18 cellular contexts compared by ENCODE assay signal in genomic region chr6:56798163-56798562, GRCh38.
DNase-seq lines count a peak whose midpoint lies in the region; ATAC-seq, FAIRE-seq and TF ChIP-seq lines count a peak whose summit lies in the region.
"Had no signal": no experiment of that assay in that cellular context is flagged by ENCODE, and none has a peak within 500 bp of the region (broad histone marks: within the 10 kb centered on the region; RNA-seq: fewer than 3 reads in every experiment).

No MANE protein-coding gene starts in this region.

- no peak overlapping the region for H3K4me2 ChIP-seq in astrocyte (ENCODE audit: low read length)
- H3K4me2 ChIP-seq in GM23338, result no peak overlapping the region

- H3K27ac Mint-ChIP-seq in astrocyte (ENCODE audit: unreplicated experiment) (no peak overlapping the region), GM23338 (no peak overlapping the region)
- H3K27ac Mint-ChIP-seq: nephron had no signal

- H3K4me1 ChIP-seq in astrocyte (ENCODE audit: insufficient read depth, low read length) (peaks cover 32% of the 10 kb centered on the region), aorta (ENCODE audit: control insufficient read depth in 1 of 2, insufficient read depth in 2 of 2, low read length in 2 of 2) (peaks cover 2 to 3% of the 10 kb centered on the region in 2 donors), GM23338 (ENCODE audit: insufficient read depth) (peaks cover 47% of the 10 kb centered on the region)
- H3K4me1 ChIP-seq: colonic mucosa had no signal

- H3F3A ChIP-seq in GM23338 (replicated peaks; ENCODE audit: low read depth), result no peaks in the 10 kb centered on the region

- no peaks in the 10 kb centered on the region for H3K27me3 ChIP-seq in astrocyte (ENCODE audit: insufficient read depth, low read length)
- no peaks in the 10 kb centered on the region for H3K27me3 ChIP-seq in aorta (ENCODE audit: control insufficient read depth in 1 of 2, insufficient read depth in 2 of 2, low read length in 1 of 2)
- H3K27me3 ChIP-seq in GM23338 (ENCODE audit: insufficient read depth), result no peaks in the 10 kb centered on the region
- H3K27me3 ChIP-seq: colonic mucosa, foreskin keratinocyte had no signal

- H3K4me3 Mint-ChIP-seq in astrocyte (ENCODE audit: unreplicated experiment), result no peak overlapping the region
- no peak overlapping the region for H3K4me3 Mint-ChIP-seq in GM23338
- H3K4me3 Mint-ChIP-seq: nephron had no signal

- H3K9ac ChIP-seq in astrocyte (ENCODE audit: low read length), result no peak overlapping the region

- H3K9me3 ChIP-seq in astrocyte (ENCODE audit: insufficient read depth, low read depth, low read length) (no peaks in the 10 kb centered on the region), aorta (ENCODE audit: control insufficient read depth, low read length) (no peaks in the 10 kb centered on the region)
- H3K9me3 ChIP-seq: colonic mucosa had no signal

- intact Hi-C loops in Right ventricle myocardium inferior (cut with DNase I) (no loop called here), cardiac septum (cut with DNase I) (no loop called here), aorta (cut with DNase I) (no loop called here)

- H3K27me3 Mint-ChIP-seq in astrocyte (ENCODE audit: low read depth, unreplicated experiment) (no peaks in the 10 kb centered on the region), GM23338 (ENCODE audit: insufficient read depth, low read depth, poor library complexity) (peaks cover 6% of the 10 kb centered on the region)

- no peak overlapping the region for H2AFZ ChIP-seq in astrocyte (ENCODE audit: low read depth, low read length)
- H2AFZ ChIP-seq in GM23338, result no peak overlapping the region

- peak; percentile 20 for FAIRE-seq in astrocyte (lab: Jason Lieb, UNC)
- FAIRE-seq: urothelium cell line had no signal

- ATAC-seq in Right ventricle myocardium inferior (peak; percentile 26), aorta (ENCODE audit: low FRiP score) (peak; percentile 49), HG02623 (IDR thresholded peaks at IDR 0.05; ENCODE audit: unreplicated experiment) (no peak), GM23338 (no peak), HG03135 (IDR thresholded peaks at IDR 0.05; ENCODE audit: unreplicated experiment) (no peak)
- ATAC-seq: foreskin keratinocyte had no signal

- peaks cover 52% of the 10 kb centered on the region for H3K4me1 Mint-ChIP-seq in astrocyte (ENCODE audit: low read depth, unreplicated experiment)
- peaks cover 52% of the 10 kb centered on the region for H3K4me1 Mint-ChIP-seq in GM23338

- H3K36me3 Mint-ChIP-seq in astrocyte (ENCODE audit: low read depth, unreplicated experiment), result no peaks in the 10 kb centered on the region
- H3K36me3 Mint-ChIP-seq in GM23338 (ENCODE audit: low read depth), result peaks cover 5% of the 10 kb centered on the region; the same call in 1 of the 3 replicates

- no peaks in the 10 kb centered on the region for H3K36me3 ChIP-seq in astrocyte (ENCODE audit: insufficient read depth, low read length)
- H3K36me3 ChIP-seq in aorta (ENCODE audit: control insufficient read depth in 1 of 2, insufficient read depth in 2 of 2, low read length in 1 of 2), result no peaks in the 10 kb centered on the region
- no peaks in the 10 kb centered on the region for H3K36me3 ChIP-seq in GM23338 (ENCODE audit: insufficient read depth)
- H3K36me3 ChIP-seq: colonic mucosa had no signal

- H3K79me2 ChIP-seq in astrocyte (ENCODE audit: insufficient read depth, low read length) (peaks cover 100% of the 10 kb centered on the region), GM23338 (replicated peaks; ENCODE audit: insufficient read depth) (peaks cover 91% of the 10 kb centered on the region)

- H3K9me2 ChIP-seq in GM23338 (ENCODE audit: insufficient read depth), result no peaks in the 10 kb centered on the region

- DNase-seq in Right ventricle myocardium inferior (ENCODE audit: missing footprints) (no peak), cardiac septum (ENCODE audit: low spot score) (no peak), astrocyte (ENCODE audit: low read depth) (peak; percentile 63), hepatic stellate cell (ENCODE audit: low spot score) (peak; percentile 31), aorta (no peak), GM23338 (ENCODE audit: low spot score) (no peak)
- DNase-seq: activated CD4-positive, alpha-beta T cell treated with anti-CD3 and anti-CD28 coated beads, Interleukin-2, amount 50 U/mL, for 1 hour; activated naive CD4-positive, alpha-beta T cell; colonic mucosa; kidney glomerular epithelial cell; NCI-H2171 treated with DMSO at 0.1 percent for 48 hours; stimulated activated CD4-positive, alpha-beta T cell treated with anti-CD3 and anti-CD28 coated beads, Interleukin-12 subunit alpha, Interleukin-12 subunit beta, amount 100 ng/mL, for 4 hours; T-helper 2 cell had no signal

- WGBS in aorta, 2 donors, result 6 to 19% methylated on average over 2 of the region's 2 CpGs

- no peak overlapping the region for H3K4me3 ChIP-seq in astrocyte (ENCODE audit: insufficient read depth, low read depth, low read length)
- H3K4me3 ChIP-seq in aorta (ENCODE audit: low read length in 2 of 2), result no peak overlapping the region
- H3K4me3 ChIP-seq in GM23338, result no peak overlapping the region
- H3K4me3 ChIP-seq: colonic mucosa had no signal

- H3K27ac ChIP-seq in astrocyte (ENCODE audit: low read depth, low read length), result no peak overlapping the region
- H3K27ac ChIP-seq in aorta (ENCODE audit: low read depth in 1 of 2, low read length in 2 of 2), result no peak overlapping the region
- no peak overlapping the region for H3K27ac ChIP-seq in GM23338 (ENCODE audit: low read depth)
- H3K27ac ChIP-seq: colonic mucosa, foreskin keratinocyte had no signal

- TF ChIP-seq CTCF in astrocyte (IDR thresholded peaks at IDR 0.05; ENCODE audit: insufficient read depth, low read depth, low read length) (no peak), GM23338 (conservative IDR thresholded peaks at IDR 0.05; ENCODE audit: low read depth in 2 of 2) (no peak)

- H4K20me1 ChIP-seq in astrocyte (ENCODE audit: insufficient read depth, low read length) (peaks cover 32% of the 10 kb centered on the region), GM23338 (replicated peaks; ENCODE audit: insufficient read depth) (no peaks in the 10 kb centered on the region)

- no peaks in the 10 kb centered on the region for H3K9me3 Mint-ChIP-seq in astrocyte (ENCODE audit: unreplicated experiment)
- no peaks in the 10 kb centered on the region for H3K9me3 Mint-ChIP-seq in GM23338
- H3K9me3 Mint-ChIP-seq: nephron had no signal

TF ChIP-seq in GM23338, 12 proteins besides CTCF, POLR2A, EP300 and RAD21 (continues in another document):
- TF ChIP-seq ZNF462 (CRISPR knock-in tag; IDR thresholded peaks at IDR 0.05) (no peak), ZNF331 (CRISPR knock-in tag; IDR thresholded peaks at IDR 0.05; ENCODE audit: low read depth) (no peak), JUNB (IDR thresholded peaks at IDR 0.05; ENCODE audit: unreplicated experiment) (no peak), NANOG (IDR thresholded peaks at IDR 0.05; ENCODE audit: borderline replicate concordance) (no peak)

Comparison
In these comparisons a context has a peak if more than half of its experiments do, and no peak if none do; other contexts are left out.
1. ATAC-seq: peak in Right ventricle myocardium inferior (single experiment) and aorta (single experiment); none in HG02623 (single experiment), GM23338 (single experiment) and HG03135 (single experiment).
2. DNase-seq: peak in astrocyte (single experiment) and hepatic stellate cell (single experiment); none in Right ventricle myocardium inferior (single experiment), cardiac septum (single experiment), aorta (0 of 2) and GM23338 (single experiment).